In genomic region chr11:47269002-47269828, GRCh38 we compare ENCODE assay signal across 8 cellular contexts. TPM values are rescaled to one million over a fixed set of nuclear protein-coding genes. Genes with fewer than 3 reads are reported as not detected.
DNase-seq lines count a peak whose midpoint lies in the region; ATAC-seq and TF ChIP-seq lines count a peak whose summit lies in the region.

No MANE protein-coding gene starts in this region.

- H3K4me1 ChIP-seq in muscle layer of duodenum (ENCODE audit: control insufficient read depth in 1 of 2, insufficient read depth in 2 of 2, low read length in 2 of 2) = peaks cover 30 to 40% of the 10 kb centered on the region in 2 donors

- DNase-seq in DMS153 (lab: John Stamatoyannopoulos, UW) = peak; percentile 89
- DNase-seq in Jurkat, Clone E6-1 (ENCODE audit: low read depth, low spot score) = peak; percentile 90
- DNase-seq in activated T-cell treated with anti-CD3 and anti-CD28 coated beads, Interleukin-2, amount 50 U/mL, for 48 hours = peak; percentile 89 to 91
- peak; percentile 54 for DNase-seq in stimulated activated CD8-positive, alpha-beta memory T cell treated with anti-CD3 and anti-CD28 coated beads, Interleukin-7, amount 100 ng/mL, for 24 hours (ENCODE audit: low read depth)

- no peaks in the 10 kb centered on the region for H3K27me3 ChIP-seq in muscle layer of duodenum (ENCODE audit: low read depth, low read length)

- peak; percentile 55 for ATAC-seq in GM21723 (IDR thresholded peaks at IDR 0.05; ENCODE audit: unreplicated experiment)
- peak; percentile 91 for ATAC-seq in esophagus mucosa

- H3K9me3 ChIP-seq in muscle layer of duodenum (ENCODE audit: control insufficient read depth in 1 of 2, low read length in 2 of 2) = no peaks in the 10 kb centered on the region

- H3K27ac ChIP-seq in muscle layer of duodenum (ENCODE audit: low read length) = peak overlapping the region; percentile 87

- peak overlapping the region; percentile 58 for H3K4me3 ChIP-seq in Jurkat, Clone E6-1 (ENCODE audit: low read length)
- H3K4me3 ChIP-seq in muscle layer of duodenum (ENCODE audit: low read depth in 1 of 2, low read length in 2 of 2) = peak overlapping the region; percentile 68 to 79

- peaks cover under 1% of the 10 kb centered on the region in 2 donors for H3K36me3 ChIP-seq in muscle layer of duodenum (ENCODE audit: control insufficient read depth in 1 of 2, insufficient read depth in 2 of 2, low read length in 2 of 2)

TF ChIP-seq in PFSK-1, 5 proteins besides CTCF, POLR2A, EP300 and RAD21:
- TF ChIP-seq FOXP2 (optimal IDR thresholded peaks at IDR 0.05; ENCODE audit: borderline replicate concordance, extremely low read depth, extremely low read length, insufficient read depth) (no peak), POLR2AphosphoS5 (IDR thresholded peaks at IDR 0.05; ENCODE audit: low read depth, low read length) (no peak), REST (IDR thresholded peaks at IDR 0.05; ENCODE audit: insufficient read depth in 1 of 2, low read depth in 2 of 2, low read length in 2 of 2) (peak in 1 of 2 experiments; percentile 3; a peak in 1 of 4 replicates), TAF1 (IDR thresholded peaks at IDR 0.05; ENCODE audit: borderline replicate concordance, insufficient read depth, low read length) (0 out of 2 replicates have a peak, but pooled peaks have one; percentile 52), SIN3A (IDR thresholded peaks at IDR 0.05; ENCODE audit: borderline replicate concordance, insufficient read depth, low read length) (0 out of 2 replicates have a peak, but pooled peaks have one; percentile 63)

RNA-seq across cellular contexts. Expression of gene MADD, which starts 0.7 kb away (rescaled TPM):
- 38.7 TPM for polyA plus RNA-seq in Jurkat, Clone E6-1 (2012; ENCODE audit: insufficient read depth, insufficient read length)
- 59.4 TPM for polyA plus RNA-seq in PFSK-1 (2012; ENCODE audit: insufficient read length, low read depth)
- 11.4 TPM for total RNA-seq in esophagus mucosa

RNA-seq across cellular contexts. Expression of gene NR1H3, which starts 11.4 kb away (rescaled TPM):
- 31.8 TPM for polyA plus RNA-seq in Jurkat, Clone E6-1 (2012; ENCODE audit: insufficient read depth, insufficient read length)
- polyA plus RNA-seq in PFSK-1 (2012; ENCODE audit: insufficient read length, low read depth) = 40.7 TPM
- 5.8 TPM for total RNA-seq in esophagus mucosa

RNA-seq across cellular contexts. Expression of gene ACP2, which starts 20.6 kb away (rescaled TPM):
- polyA plus RNA-seq in Jurkat, Clone E6-1 (2012; ENCODE audit: insufficient read depth, insufficient read length) = 21.7 TPM
- polyA plus RNA-seq in PFSK-1 (2012; ENCODE audit: insufficient read length, low read depth) = 51.2 TPM
- 12.7 TPM for total RNA-seq in esophagus mucosa

RNA-seq across cellular contexts. Expression of gene DDB2, which starts 54.4 kb away (rescaled TPM):
- polyA plus RNA-seq in Jurkat, Clone E6-1 (2012; ENCODE audit: insufficient read depth, insufficient read length) = 44.1 TPM
- 15.4 TPM for polyA plus RNA-seq in PFSK-1 (2012; ENCODE audit: insufficient read length, low read depth)
- 49.3 TPM for total RNA-seq in esophagus mucosa

Comparison
In these comparisons a context has a peak if more than half of its experiments do, and no peak if none do; other contexts are left out.
1. Peak in every context shown above with its lines: DNase-seq, ATAC-seq, H3K4me3 ChIP-seq and H3K27ac ChIP-seq.